In the genomic region with DNA sequence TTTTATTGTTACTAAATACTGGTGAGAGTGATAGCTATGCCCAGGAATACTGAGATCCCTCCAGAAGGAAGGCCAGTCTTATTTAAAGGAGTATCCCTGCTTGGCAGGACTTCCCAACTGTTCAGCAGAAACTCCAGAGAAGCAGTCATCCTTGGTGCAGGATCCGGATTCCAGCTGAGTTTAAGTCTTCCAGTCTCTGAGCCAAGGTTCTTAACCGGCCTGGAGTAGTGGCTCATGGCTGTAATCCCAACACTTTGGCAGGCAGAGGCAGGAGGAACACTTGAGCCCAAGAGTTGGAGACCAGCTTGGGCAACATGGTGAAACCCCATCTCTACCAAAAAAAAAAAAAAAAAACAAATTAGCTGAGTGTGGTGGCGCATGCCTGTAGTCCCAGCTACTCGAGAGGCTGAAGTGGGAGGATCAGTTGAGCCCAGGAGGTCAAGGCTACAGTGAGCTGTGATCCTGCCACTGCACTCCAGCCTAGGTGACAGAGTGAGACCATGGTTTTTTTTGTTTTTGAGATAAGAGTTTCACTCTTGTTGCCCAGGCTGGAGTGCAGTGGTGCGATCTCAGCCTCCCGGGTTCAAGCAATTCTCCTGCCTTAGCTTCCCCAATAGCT, we compare ENCODE assay signal across 1 cellular context.
TF ChIP-seq lines count a peak whose summit lies in the region.

No MANE protein-coding gene starts in this region.

TF ChIP-seq in HepG2, 621 proteins besides CTCF, POLR2A, EP300 and RAD21:
- TF ChIP-seq ZNF460 (CRISPR knock-in tag; IDR thresholded peaks at IDR 0.05; ENCODE audit: borderline replicate concordance) (peak; percentile 96), NR2F6 (IDR thresholded peaks at IDR 0.05) (no peak), NR2F6 (CRISPR knock-in tag; IDR thresholded peaks at IDR 0.05) (0 out of 2 replicates have a peak, but pooled peaks have one; percentile 30), NR2F1 (CRISPR knock-in tag; IDR thresholded peaks at IDR 0.05) (0 out of 4 replicates have a peak, but pooled peaks of 1 of the 2 experiments have one; percentile 15), SNAPC2 (CRISPR knock-in tag; IDR thresholded peaks at IDR 0.05) (no peak), ZMYM3 (CRISPR knock-in tag; IDR thresholded peaks at IDR 0.05) (0 out of 2 replicates have a peak, but pooled peaks have one; percentile 37), MAFG (CRISPR knock-in tag; IDR thresholded peaks at IDR 0.05) (no peak)
- TF ChIP-seq, protein P1, sequence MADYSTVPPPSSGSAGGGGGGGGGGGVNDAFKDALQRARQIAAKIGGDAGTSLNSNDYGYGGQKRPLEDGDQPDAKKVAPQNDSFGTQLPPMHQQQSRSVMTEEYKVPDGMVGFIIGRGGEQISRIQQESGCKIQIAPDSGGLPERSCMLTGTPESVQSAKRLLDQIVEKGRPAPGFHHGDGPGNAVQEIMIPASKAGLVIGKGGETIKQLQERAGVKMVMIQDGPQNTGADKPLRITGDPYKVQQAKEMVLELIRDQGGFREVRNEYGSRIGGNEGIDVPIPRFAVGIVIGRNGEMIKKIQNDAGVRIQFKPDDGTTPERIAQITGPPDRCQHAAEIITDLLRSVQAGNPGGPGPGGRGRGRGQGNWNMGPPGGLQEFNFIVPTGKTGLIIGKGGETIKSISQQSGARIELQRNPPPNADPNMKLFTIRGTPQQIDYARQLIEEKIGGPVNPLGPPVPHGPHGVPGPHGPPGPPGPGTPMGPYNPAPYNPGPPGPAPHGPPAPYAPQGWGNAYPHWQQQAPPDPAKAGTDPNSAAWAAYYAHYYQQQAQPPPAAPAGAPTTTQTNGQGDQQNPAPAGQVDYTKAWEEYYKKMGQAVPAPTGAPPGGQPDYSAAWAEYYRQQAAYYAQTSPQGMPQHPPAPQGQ (CRISPR knock-in tag; IDR thresholded peaks at IDR 0.05; ENCODE audit: borderline replicate concordance): no peak
- TF ChIP-seq, protein P2, sequence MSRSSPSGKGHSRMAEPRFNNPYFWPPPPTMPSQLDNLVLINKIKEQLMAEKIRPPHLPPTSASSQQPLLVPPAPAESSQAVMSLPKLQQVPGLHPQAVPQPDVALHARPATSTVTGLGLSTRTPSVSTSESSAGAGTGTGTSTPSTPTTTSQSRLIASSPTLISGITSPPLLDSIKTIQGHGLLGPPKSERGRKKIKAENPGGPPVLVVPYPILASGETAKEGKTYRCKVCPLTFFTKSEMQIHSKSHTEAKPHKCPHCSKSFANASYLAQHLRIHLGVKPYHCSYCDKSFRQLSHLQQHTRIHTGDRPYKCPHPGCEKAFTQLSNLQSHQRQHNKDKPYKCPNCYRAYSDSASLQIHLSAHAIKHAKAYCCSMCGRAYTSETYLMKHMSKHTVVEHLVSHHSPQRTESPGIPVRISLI (CRISPR knock-in tag; IDR thresholded peaks at IDR 0.05; ENCODE audit: borderline replicate concordance): no peak; the same call in 1 of the 2 replicates
- TF ChIP-seq, protein P3, sequence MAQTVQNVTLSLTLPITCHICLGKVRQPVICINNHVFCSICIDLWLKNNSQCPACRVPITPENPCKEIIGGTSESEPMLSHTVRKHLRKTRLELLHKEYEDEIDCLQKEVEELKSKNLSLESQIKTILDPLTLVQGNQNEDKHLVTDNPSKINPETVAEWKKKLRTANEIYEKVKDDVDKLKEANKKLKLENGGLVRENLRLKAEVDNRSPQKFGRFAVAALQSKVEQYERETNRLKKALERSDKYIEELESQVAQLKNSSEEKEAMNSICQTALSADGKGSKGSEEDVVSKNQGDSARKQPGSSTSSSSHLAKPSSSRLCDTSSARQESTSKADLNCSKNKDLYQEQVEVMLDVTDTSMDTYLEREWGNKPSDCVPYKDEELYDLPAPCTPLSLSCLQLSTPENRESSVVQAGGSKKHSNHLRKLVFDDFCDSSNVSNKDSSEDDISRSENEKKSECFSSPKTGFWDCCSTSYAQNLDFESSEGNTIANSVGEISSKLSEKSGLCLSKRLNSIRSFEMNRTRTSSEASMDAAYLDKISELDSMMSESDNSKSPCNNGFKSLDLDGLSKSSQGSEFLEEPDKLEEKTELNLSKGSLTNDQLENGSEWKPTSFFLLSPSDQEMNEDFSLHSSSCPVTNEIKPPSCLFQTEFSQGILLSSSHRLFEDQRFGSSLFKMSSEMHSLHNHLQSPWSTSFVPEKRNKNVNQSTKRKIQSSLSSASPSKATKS (CRISPR knock-in tag; IDR thresholded peaks at IDR 0.05): no peak
TF ChIP-seq in HepG2: peak in this region for 4.
